ENCODE assay signal across 18 cellular contexts in genomic region chr10:97238855-97239254, GRCh38. TPM values are rescaled to one million over a fixed set of nuclear protein-coding genes. Genes with fewer than 3 reads are reported as not detected.
DNase-seq lines count a peak whose midpoint lies in the region; ATAC-seq, FAIRE-seq and TF ChIP-seq lines count a peak whose summit lies in the region.
"Had no signal": no experiment of that assay in that cellular context is flagged by ENCODE, and none has a peak within 500 bp of the region (broad histone marks: within the 10 kb centered on the region; RNA-seq: fewer than 3 reads in every experiment).

No MANE protein-coding gene starts in this region.

- POLR2A ChIA-PET in activated CD8-positive, alpha-beta T cell treated with anti-CD3 and anti-CD28 coated beads for 36 hours (lab: Charles Lee): interaction anchor here (1.1 kb wide), 1 partner anchor 14 kb away, joined by 3 read pairs; no protein-coding TSS in a partner anchor

- H3K4me3 Mint-ChIP-seq in T-helper 17 cell: no peak overlapping the region
- no peak overlapping the region for H3K4me3 Mint-ChIP-seq in activated CD8-positive, alpha-beta T cell treated with anti-CD3 and anti-CD28 coated beads for 36 hours
- H3K4me3 Mint-ChIP-seq: CD4-positive, alpha-beta T cell; CD8-positive, alpha-beta T cell had no signal

- DNase-seq in GM19239 (ENCODE audit: insufficient read length, low spot score) (no peak), T-helper 17 cell (no peak), retina (no peak)
- no peak for DNase-seq in activated CD8-positive, alpha-beta T cell treated with anti-CD3 and anti-CD28 coated beads for 36 hours
- DNase-seq in activated CD8-positive, alpha-beta memory T cell treated with anti-CD3 and anti-CD28 coated beads for 24 hours: no peak
- DNase-seq: 8988T; ACHN; BE2C; Caco-2; Calu3; CD4-positive, alpha-beta T cell; CD8-positive, alpha-beta T cell; DMS79 treated with DMSO at 0.1 percent for 48 hours; GF-D8 had no signal

- intact Hi-C loops in activated CD8-positive, alpha-beta T cell treated with anti-CD3 and anti-CD28 coated beads for 36 hours (cut with micrococcal nuclease): no loop called here

- peak overlapping the region; percentile 75 for H3K27ac Mint-ChIP-seq in T-helper 17 cell
- H3K27ac Mint-ChIP-seq in activated CD8-positive, alpha-beta T cell treated with anti-CD3 and anti-CD28 coated beads for 36 hours: no peak overlapping the region
- H3K27ac Mint-ChIP-seq: CD4-positive, alpha-beta T cell; CD8-positive, alpha-beta T cell had no signal

- no peaks in the 10 kb centered on the region for H3K36me3 Mint-ChIP-seq in T-helper 17 cell (ENCODE audit: low read depth)
- H3K36me3 Mint-ChIP-seq in activated CD8-positive, alpha-beta T cell treated with anti-CD3 and anti-CD28 coated beads for 36 hours (ENCODE audit: low read depth): peaks cover 10% of the 10 kb centered on the region

- H3K27me3 Mint-ChIP-seq in T-helper 17 cell: no peaks in the 10 kb centered on the region
- no peaks in the 10 kb centered on the region for H3K27me3 Mint-ChIP-seq in activated CD8-positive, alpha-beta T cell treated with anti-CD3 and anti-CD28 coated beads for 36 hours
- H3K27me3 Mint-ChIP-seq: CD4-positive, alpha-beta T cell had no signal

- FAIRE-seq in GM19239 (lab: Jason Lieb, UNC): peak; percentile 71
- FAIRE-seq: D721Med, G401.6, GM12891 had no signal

- CTCF ChIA-PET in activated CD8-positive, alpha-beta T cell treated with anti-CD3 and anti-CD28 coated beads for 36 hours (lab: Charles Lee): interaction anchor here (1.0 to 9.6 kb wide), 6 partner anchors 13 to 201 kb away, joined by 3 to 93 read pairs (median 7); no protein-coding TSS in a partner anchor

- ATAC-seq in T-helper 17 cell: no peak
- ATAC-seq in activated CD8-positive, alpha-beta T cell treated with anti-CD3 and anti-CD28 coated beads for 36 hours: no peak
- ATAC-seq: CD8-positive, alpha-beta T cell had no signal

- H3K4me1 Mint-ChIP-seq in T-helper 17 cell: no peaks in the 10 kb centered on the region
- H3K4me1 Mint-ChIP-seq in activated CD8-positive, alpha-beta T cell treated with anti-CD3 and anti-CD28 coated beads for 36 hours (ENCODE audit: low read depth): no peaks in the 10 kb centered on the region

- H3K9me3 ChIP-seq in T-helper 17 cell (ENCODE audit: control insufficient read depth, low read length, poor library complexity, severe bottlenecking): no peaks in the 10 kb centered on the region
- H3K9me3 ChIP-seq: BE2C; BLaER1 treated with 17β-estradiol and CSF1 and Interleukin-3, amounts not matched to agents 10 nM and 100 nM; Caco-2 had no signal

- no peaks in the 10 kb centered on the region for H3K9me3 Mint-ChIP-seq in activated CD8-positive, alpha-beta T cell treated with anti-CD3 and anti-CD28 coated beads for 36 hours
- H3K9me3 Mint-ChIP-seq: CD4-positive, alpha-beta T cell; CD8-positive, alpha-beta T cell had no signal

- no peak for TF ChIP-seq CTCF in activated CD8-positive, alpha-beta T cell treated with anti-CD3 and anti-CD28 coated beads for 36 hours (IDR thresholded peaks at IDR 0.05)

RNA-seq across cellular contexts. Expression of gene SLIT1, which starts 53.1 kb away (rescaled TPM):
- under 1 TPM; 0.44 to 0.50 TPM for total RNA-seq in T-helper 17 cell
- 1 to 10 TPM in 1 of 2 experiments, under 1 TPM in 1; 0.34 to 1.2 TPM for total RNA-seq in activated CD8-positive, alpha-beta T cell treated with anti-CD3 and anti-CD28 coated beads for 36 hours
- total RNA-seq: Calu3 had no signal

RNA-seq across cellular contexts. Expression of gene ARHGAP19, which starts 53.6 kb away (rescaled TPM):
- 10 to 100 TPM in 1 of 2 donors, 1 to 10 TPM in 1; 9.3 to 15.7 TPM for total RNA-seq in T-helper 17 cell
- total RNA-seq in activated CD8-positive, alpha-beta T cell treated with anti-CD3 and anti-CD28 coated beads for 36 hours: 10 to 100 TPM; 42.3 to 53.2 TPM
